1 cellular context compared by ENCODE assay signal in the genomic region with DNA sequence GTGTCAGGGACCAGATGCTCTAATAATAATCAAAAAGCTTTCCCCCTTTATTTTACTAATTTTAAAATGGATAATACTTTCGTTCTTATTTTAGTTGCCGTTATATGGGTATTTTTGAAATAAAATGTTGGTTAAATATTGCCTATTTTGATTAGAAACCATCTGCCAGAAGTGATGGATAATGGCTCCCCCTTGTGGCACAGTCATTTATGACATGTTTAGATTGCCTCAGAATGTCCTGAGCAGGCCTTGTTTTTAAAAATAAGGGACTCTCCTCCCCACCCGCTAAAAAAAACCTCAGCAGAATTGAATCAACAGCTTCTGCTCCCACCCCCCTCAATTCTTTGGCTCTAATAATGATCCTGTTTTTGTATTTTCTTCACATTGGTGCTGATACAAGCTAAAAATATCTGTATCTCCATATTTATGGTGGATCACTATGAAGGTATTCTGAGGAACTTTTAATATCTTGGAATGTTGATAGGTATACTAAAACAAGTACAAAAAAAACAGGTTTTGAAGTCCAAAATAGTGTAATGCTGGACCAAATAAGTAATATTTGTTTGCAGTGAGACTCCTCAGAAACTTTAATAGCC.
TF ChIP-seq lines count a peak whose summit lies in the region.

No MANE protein-coding gene starts in this region.

TF ChIP-seq in K562, 482 proteins besides CTCF, POLR2A, EP300 and RAD21 (continued from another document):
- TF ChIP-seq, protein P1, sequence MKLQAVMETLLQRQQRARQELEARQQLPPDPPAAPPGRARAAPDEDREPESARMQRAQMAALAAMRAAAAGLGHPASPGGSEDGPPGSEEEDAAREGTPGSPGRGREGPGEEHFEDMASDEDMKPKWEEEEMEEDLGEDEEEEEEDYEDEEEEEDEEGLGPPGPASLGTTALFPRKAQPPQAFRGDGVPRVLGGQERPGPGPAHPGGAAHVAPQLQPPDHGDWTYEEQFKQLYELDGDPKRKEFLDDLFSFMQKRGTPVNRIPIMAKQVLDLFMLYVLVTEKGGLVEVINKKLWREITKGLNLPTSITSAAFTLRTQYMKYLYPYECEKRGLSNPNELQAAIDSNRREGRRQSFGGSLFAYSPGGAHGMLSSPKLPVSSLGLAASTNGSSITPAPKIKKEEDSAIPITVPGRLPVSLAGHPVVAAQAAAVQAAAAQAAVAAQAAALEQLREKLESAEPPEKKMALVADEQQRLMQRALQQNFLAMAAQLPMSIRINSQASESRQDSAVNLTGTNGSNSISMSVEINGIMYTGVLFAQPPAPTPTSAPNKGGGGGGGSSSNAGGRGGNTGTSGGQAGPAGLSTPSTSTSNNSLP (IDR thresholded peaks at IDR 0.05; ENCODE audit: borderline replicate concordance, low read depth, low read length) = peak; percentile 91; the same call in 1 of the 2 replicates
- TF ChIP-seq, protein P2, sequence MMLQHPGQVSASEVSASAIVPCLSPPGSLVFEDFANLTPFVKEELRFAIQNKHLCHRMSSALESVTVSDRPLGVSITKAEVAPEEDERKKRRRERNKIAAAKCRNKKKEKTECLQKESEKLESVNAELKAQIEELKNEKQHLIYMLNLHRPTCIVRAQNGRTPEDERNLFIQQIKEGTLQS (IDR thresholded peaks at IDR 0.05) = no peak
- TF ChIP-seq, protein P2 (CRISPR knock-in tag; conservative IDR thresholded peaks at IDR 0.05) = no peak
- TF ChIP-seq TEAD1 (CRISPR knock-in tag; IDR thresholded peaks at IDR 0.05) = no peak
- TF ChIP-seq ZZZ3 (IDR thresholded peaks at IDR 0.05) = peak; percentile 11; the same call in 1 of the 2 replicates
- no peak for TF ChIP-seq NFE2 (IDR thresholded peaks at IDR 0.05; ENCODE audit: low read depth)
